8 cellular contexts compared by ENCODE assay signal in the genomic region with DNA sequence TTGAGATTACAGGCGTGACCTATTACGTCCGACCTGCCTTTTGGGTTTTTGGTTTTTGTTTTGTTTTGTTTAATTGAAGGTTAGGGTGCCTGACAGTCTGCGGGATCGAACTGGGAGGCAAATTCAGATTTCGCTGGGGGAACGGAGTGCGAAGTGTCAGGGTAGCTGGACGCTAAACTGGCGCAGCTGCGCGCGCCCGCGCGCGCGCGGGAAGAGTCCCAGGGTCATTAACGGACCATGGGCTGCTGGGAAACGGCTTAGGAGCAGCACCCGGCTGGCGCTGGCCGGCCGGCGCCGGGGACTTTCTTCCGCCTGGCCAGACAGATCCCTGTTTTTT. TPM values are rescaled to one million over a fixed set of nuclear protein-coding genes. Genes with fewer than 3 reads are reported as not detected.
A peak's percentile ranks its signal among the peaks of the same experiment; 100 is the strongest.
DNase-seq lines count a peak whose midpoint lies in the region; ATAC-seq and TF ChIP-seq lines count a peak whose summit lies in the region.

No MANE protein-coding gene starts in this region.

- ATAC-seq in IMR-90 (ENCODE audit: low read depth) (peak; percentile 80), Right ventricle myocardium inferior (peak; percentile 92), aorta (ENCODE audit: low FRiP score) (peak; percentile 90)
- peak; percentile 65 for ATAC-seq in activated naive CD8-positive, alpha-beta T cell treated with anti-CD3 and anti-CD28 coated beads, Interleukin-2, amount 50 U/mL, for 24 hours

- peak overlapping the region; percentile 96 for H2AK9ac ChIP-seq in IMR-90 (replicated peaks; ENCODE audit: low read depth, low read length, poor library complexity)

- TF ChIP-seq CTCF in GM13977 (IDR thresholded peaks at IDR 0.05; ENCODE audit: extremely low read depth, insufficient read depth, missing control alignments) = no peak
- TF ChIP-seq CTCF in IMR-90 (conservative IDR thresholded peaks at IDR 0.05; ENCODE audit: low read depth, low read length) = no peak
- TF ChIP-seq CTCF in OCI-LY7 (conservative IDR thresholded peaks at IDR 0.05; ENCODE audit: low read length) = no peak
- no peak for TF ChIP-seq CTCF in osteoblast (IDR thresholded peaks at IDR 0.05; ENCODE audit: extremely low read depth, low read depth, low read length)

- peak overlapping the region; percentile 57; the same call in 1 of the 2 replicates for H2BK20ac ChIP-seq in IMR-90 (ENCODE audit: low read depth, low read length)

- peaks cover 7% of the 10 kb centered on the region; the same call in 1 of the 2 replicates for H3K9me1 ChIP-seq in IMR-90 (ENCODE audit: insufficient read depth, low read length)

- BruUV-seq in IMR-90 (replicated peaks; lab: Mats Ljungman, UMichigan) (no TSS peak), OCI-LY7 (replicated peaks; lab: Mats Ljungman, UMichigan) (no TSS peak)

- no peaks in the 10 kb centered on the region for H3K27me3 Mint-ChIP-seq in activated naive CD8-positive, alpha-beta T cell treated with anti-CD3 and anti-CD28 coated beads, Interleukin-2, amount 50 U/mL, for 24 hours

- no peak for TF ChIP-seq POLR2A in IMR-90 (IDR thresholded peaks at IDR 0.05; ENCODE audit: low read depth, low read length)

- H2BK120ac ChIP-seq in IMR-90 (ENCODE audit: low read depth, low read length) = peak overlapping the region; percentile 92

- H4K20me1 ChIP-seq in IMR-90 (ENCODE audit: insufficient read depth, low read length) = peaks cover 45% of the 10 kb centered on the region
- H4K20me1 ChIP-seq in OCI-LY7 (ENCODE audit: insufficient read depth, low read length) = peaks cover 34% of the 10 kb centered on the region
- H4K20me1 ChIP-seq in osteoblast (ENCODE audit: insufficient read depth, low read length) = peaks cover 44% of the 10 kb centered on the region

- H2AFZ ChIP-seq in ACC112 (ENCODE audit: low read length, unreplicated experiment) (peak overlapping the region; percentile 84), IMR-90 (replicated peaks; ENCODE audit: low read length, poor library complexity) (peak overlapping the region; percentile 98), OCI-LY7 (ENCODE audit: low read length) (peak overlapping the region; percentile 16; the same call in 1 of the 2 replicates), osteoblast (ENCODE audit: low read length) (peak overlapping the region; percentile 97)

- peak overlapping the region; percentile 95 for H3K4me3 Mint-ChIP-seq in activated naive CD8-positive, alpha-beta T cell treated with anti-CD3 and anti-CD28 coated beads, Interleukin-2, amount 50 U/mL, for 24 hours

- H3K4ac ChIP-seq in IMR-90 (ENCODE audit: low read depth, low read length) = peak overlapping the region; percentile 97

- H3K9me3 Mint-ChIP-seq in activated naive CD8-positive, alpha-beta T cell treated with anti-CD3 and anti-CD28 coated beads, Interleukin-2, amount 50 U/mL, for 24 hours = no peaks in the 10 kb centered on the region

- peak overlapping the region; percentile 98 for H3K14ac ChIP-seq in IMR-90 (replicated peaks; ENCODE audit: low read depth, low read length)

- peak overlapping the region; percentile 97 for H3K4me3 ChIP-seq in ACC112 (ENCODE audit: low read depth, low read length)
- H3K4me3 ChIP-seq in IMR-90 (ENCODE audit: insufficient read depth, low read depth, low read length) = peak overlapping the region; percentile 93
- peak overlapping the region; percentile 99 for H3K4me3 ChIP-seq in OCI-LY7 (ENCODE audit: low read depth, low read length, poor library complexity, severe bottlenecking)
- peak overlapping the region; percentile 91 for H3K4me3 ChIP-seq in osteoblast (ENCODE audit: insufficient read depth, low read length)
- H3K4me3 ChIP-seq in aorta (ENCODE audit: low read length in 2 of 2) = peak overlapping the region; percentile 54 to 91

- H3K4me2 ChIP-seq in IMR-90 (ENCODE audit: low read depth, low read length) (peak overlapping the region; percentile 79), OCI-LY7 (ENCODE audit: low read length) (peak overlapping the region; percentile 96), osteoblast (ENCODE audit: insufficient read depth, low read length) (peak overlapping the region; percentile 99)

- no peaks in the 10 kb centered on the region for H3K9me2 ChIP-seq in OCI-LY7 (ENCODE audit: insufficient read depth, low read length)

- H3K18ac ChIP-seq in IMR-90 (ENCODE audit: low read depth, low read length) = peak overlapping the region; percentile 93

- H2AK5ac ChIP-seq in IMR-90 (ENCODE audit: low read depth, low read length) = peak overlapping the region; percentile 78; the same call in 1 of the 2 replicates

- H3K9ac ChIP-seq in IMR-90 (ENCODE audit: low read depth, low read length) = peak overlapping the region; percentile 98

- POLR2A ChIA-PET in IMR-90 (lab: Charles Lee; ENCODE audit: unreplicated experiment) (no interaction called here), OCI-LY7 (lab: Charles Lee) (interaction anchor here (1.4 kb wide), 1 partner anchor 97 kb away, joined by 4 read pairs; no protein-coding TSS in a partner anchor)

- peak overlapping the region; percentile 99 for H3K27ac Mint-ChIP-seq in activated naive CD8-positive, alpha-beta T cell treated with anti-CD3 and anti-CD28 coated beads, Interleukin-2, amount 50 U/mL, for 24 hours

- H3K4me1 ChIP-seq in ACC112 (ENCODE audit: control insufficient read depth, insufficient read depth, low read length, unreplicated experiment) (peaks cover 21% of the 10 kb centered on the region), IMR-90 (ENCODE audit: control insufficient read depth, insufficient read depth, low read length) (peaks cover 13% of the 10 kb centered on the region), OCI-LY7 (ENCODE audit: insufficient read depth, low read length, poor library complexity, severe bottlenecking) (peaks cover 56% of the 10 kb centered on the region), osteoblast (ENCODE audit: insufficient read depth, low read length) (peaks cover 43% of the 10 kb centered on the region), aorta (ENCODE audit: control insufficient read depth in 1 of 2, insufficient read depth in 2 of 2, low read length in 2 of 2) (peaks cover 2 to 3% of the 10 kb centered on the region in 2 donors)

- peak overlapping the region; percentile 92 to 99 for H4K8ac ChIP-seq in IMR-90 (ENCODE audit: low read depth in 2 of 2, low read length in 2 of 2)

- H3K79me1 ChIP-seq in IMR-90 (ENCODE audit: low read depth in 1 of 2, low read length in 2 of 2) = peaks cover 27 to 55% of the 10 kb centered on the region in 2 experiments; a peak in 3 of 4 replicates

- no peak for TF ChIP-seq RAD21 in IMR-90 (IDR thresholded peaks at IDR 0.05; ENCODE audit: low read length)

- H2BK15ac ChIP-seq in IMR-90 (ENCODE audit: low read depth, low read length) = peak overlapping the region; percentile 36; the same call in 1 of the 3 replicates

- peak overlapping the region; percentile 99 for H3K56ac ChIP-seq in IMR-90 (ENCODE audit: extremely low read depth, insufficient read depth, low read length)

- WGBS in IMR-90 (ENCODE audit: extremely low coverage in 2 of 2, insufficient read length in 1 of 2), 2 experiments = 2% methylated on average over 25 of the region's 28 CpGs; no CpG with 5 or more reads in 1 of the 2 experiments
- 0 to 1% methylated on average over 28 of the region's 28 CpGs for WGBS in aorta, 2 donors

- H3K36me3 Mint-ChIP-seq in activated naive CD8-positive, alpha-beta T cell treated with anti-CD3 and anti-CD28 coated beads, Interleukin-2, amount 50 U/mL, for 24 hours (ENCODE audit: low read depth) = peaks cover 57% of the 10 kb centered on the region

- H3K9me3 ChIP-seq in IMR-90 (ENCODE audit: control insufficient read depth, insufficient read depth, low read length) = no peaks in the 10 kb centered on the region
- H3K9me3 ChIP-seq in OCI-LY7 (ENCODE audit: low read length) = no peaks in the 10 kb centered on the region
- H3K9me3 ChIP-seq in osteoblast (ENCODE audit: low read depth, low read length) = no peaks in the 10 kb centered on the region
- no peaks in the 10 kb centered on the region for H3K9me3 ChIP-seq in aorta (ENCODE audit: control insufficient read depth, low read length)

- H3K23ac ChIP-seq in IMR-90 (ENCODE audit: low read depth, low read length) = peak overlapping the region; percentile 84

- H3K27me3 ChIP-seq in ACC112 (ENCODE audit: insufficient read depth, low read length) (no peaks in the 10 kb centered on the region), IMR-90 (ENCODE audit: control insufficient read depth, insufficient read depth, low read length) (no peaks in the 10 kb centered on the region), osteoblast (ENCODE audit: insufficient read depth, low read length) (no peaks in the 10 kb centered on the region), aorta (ENCODE audit: control insufficient read depth in 1 of 2, insufficient read depth in 2 of 2, low read length in 1 of 2) (no peaks in the 10 kb centered on the region)

- peak overlapping the region; percentile 71 for H4K5ac ChIP-seq in IMR-90 (ENCODE audit: low read depth, low read length)

- dilution Hi-C loops in IMR-90 (cut with HindIII; ENCODE audit: low sequenced_read_pairs, unreplicated experiment) = no loop called here

- peaks cover 59% of the 10 kb centered on the region for H3K4me1 Mint-ChIP-seq in activated naive CD8-positive, alpha-beta T cell treated with anti-CD3 and anti-CD28 coated beads, Interleukin-2, amount 50 U/mL, for 24 hours

- DNase-seq in GM13977 (ENCODE audit: low spot score) (peak; percentile 87), IMR-90 (peak; percentile 84), OCI-LY7 (ENCODE audit: low spot score) (peak; percentile 91), Right ventricle myocardium inferior (ENCODE audit: missing footprints) (peak; percentile 94), osteoblast (ENCODE audit: insufficient read length, low spot score, missing footprints) (peak; percentile 97), aorta (peak; percentile 92 to 95)
- peak; percentile 79 for DNase-seq in activated naive CD8-positive, alpha-beta T cell treated with anti-CD3 and anti-CD28 coated beads, Interleukin-2, amount 50 U/mL, for 24 hours

- in situ Hi-C loops in GM13977 (cut with MboI; ENCODE audit: low pct_unique_long_range_greater_than_20kb, low sequenced_read_pairs, unreplicated experiment) (loop anchor here (5.0 kb wide), 1 partner anchor 152 kb away; a partner anchor contains a TSS), IMR-90 (cut with MboI; ENCODE audit: low sequenced_read_pairs) (loop anchor here (10.0 kb wide), 2 partner anchors 150 to 290 kb away; a partner anchor contains a TSS)

- H3K79me2 ChIP-seq in ACC112 (ENCODE audit: control insufficient read depth, insufficient read depth, low read length, unreplicated experiment) (peaks cover 57% of the 10 kb centered on the region), OCI-LY7 (ENCODE audit: insufficient read depth, low read depth, low read length) (peaks cover 93% of the 10 kb centered on the region), osteoblast (ENCODE audit: insufficient read depth, low read length) (peaks cover 61% of the 10 kb centered on the region)

- H4K91ac ChIP-seq in IMR-90 (ENCODE audit: insufficient read depth, low read depth, low read length) = peak overlapping the region; percentile 90

- peaks cover 30% of the 10 kb centered on the region for H3K36me3 ChIP-seq in ACC112 (ENCODE audit: insufficient read depth, low read length)
- H3K36me3 ChIP-seq in IMR-90 (ENCODE audit: control insufficient read depth, insufficient read depth, low read length) = peaks cover 28% of the 10 kb centered on the region
- H3K36me3 ChIP-seq in OCI-LY7 (ENCODE audit: insufficient read depth, low read length) = peaks cover 46% of the 10 kb centered on the region
- H3K36me3 ChIP-seq in osteoblast (ENCODE audit: insufficient read depth, low read length) = peaks cover 33% of the 10 kb centered on the region
- peaks cover 0 to 6% of the 10 kb centered on the region in 2 donors for H3K36me3 ChIP-seq in aorta (ENCODE audit: control insufficient read depth in 1 of 2, insufficient read depth in 2 of 2, low read length in 1 of 2)

- CTCF ChIA-PET in IMR-90 (lab: Yijun Ruan, JAX) (no interaction called here), OCI-LY7 (lab: Charles Lee; ENCODE audit: unreplicated experiment) (no interaction called here)

- peak overlapping the region; percentile 97 for H2BK5ac ChIP-seq in IMR-90 (ENCODE audit: low read depth, low read length, poor library complexity, severe bottlenecking)

- intact Hi-C loops in IMR-90 (cut with micrococcal nuclease) = loop anchor here (1.0 to 5.0 kb wide), 4 partner anchors 28 to 172 kb away; a partner anchor contains a TSS
- intact Hi-C loops in OCI-LY7 (cut with micrococcal nuclease; ENCODE audit: unreplicated experiment) = loop anchor here (1.0 to 10.0 kb wide), 5 partner anchors 29 to 340 kb away; a partner anchor contains a TSS
- intact Hi-C loops in Right ventricle myocardium inferior (cut with DNase I) = loop anchor here (5.0 to 10.0 kb wide), 3 partner anchors 152 to 290 kb away; a partner anchor contains a TSS
- intact Hi-C loops in aorta (cut with DNase I) = loop anchor here (2.0 to 10.0 kb wide), 4 partner anchors 28 to 150 kb away; a partner anchor contains a TSS

- peak overlapping the region; percentile 96 for H3K27ac ChIP-seq in ACC112 (ENCODE audit: low read depth, low read length)
- H3K27ac ChIP-seq in IMR-90 (ENCODE audit: insufficient read depth, low read length) = peak overlapping the region; percentile 94
- H3K27ac ChIP-seq in OCI-LY7 (ENCODE audit: low read depth, low read length, poor library complexity, severe bottlenecking) = peak overlapping the region; percentile 95
- H3K27ac ChIP-seq in osteoblast (ENCODE audit: low read depth, low read length) = peak overlapping the region; percentile 100
- peak overlapping the region in 1 of 2 donors; percentile 70 for H3K27ac ChIP-seq in aorta (ENCODE audit: low read depth in 1 of 2, low read length in 2 of 2)

RNA-seq across cellular contexts. Expression of a gene that starts 6.8 kb away (rescaled TPM):
- total RNA-seq in IMR-90 (2012; rRNA removed) (93.6 and 118 TPM in 2 replicates), OCI-LY7 (2022) (40.1 and 60.9 TPM in 2 replicates), Right ventricle myocardium inferior (215 TPM), osteoblast (45.7 and 59.7 TPM in 2 replicates), aorta (100 to 1,000 TPM; 155 to 332 TPM)
- polyA plus RNA-seq in IMR-90 (2012; rRNA removed) (59.4 and 61.1 TPM in 2 replicates), aorta (10 to 100 TPM; 23.2 to 61.1 TPM)
- 37.3 and 63.5 TPM in 2 replicates for polyA plus RNA-seq in IMR-90 (2012; cell fraction: cytosol; rRNA removed)
- polyA plus RNA-seq in IMR-90 (2012; cell fraction: nucleus; rRNA removed; ENCODE audit: low replicate concordance) = 23.4 and 49.3 TPM in 2 replicates
- 160 and 177 TPM in 2 replicates for total RNA-seq in OCI-LY7 (2014; rRNA removed; shearing (Covaris generic))

RNA-seq across cellular contexts. Expression of a gene that starts 19.0 kb away (rescaled TPM):
- total RNA-seq in IMR-90 (2012; rRNA removed) (94.6 and 102 TPM in 2 replicates), OCI-LY7 (2022) (0.81 and 2.2 TPM in 2 replicates), Right ventricle myocardium inferior (298 TPM), osteoblast (33.3 and 36.9 TPM in 2 replicates), aorta (100 to 1,000 TPM; 194 to 454 TPM)
- polyA plus RNA-seq in IMR-90 (2012; rRNA removed) (93.1 and 95.3 TPM in 2 replicates), aorta (10 to 100 TPM; 55.1 to 98.7 TPM)
- 64.7 and 107 TPM in 2 replicates for polyA plus RNA-seq in IMR-90 (2012; cell fraction: cytosol; rRNA removed)
- 39.6 and 77.5 TPM in 2 replicates for polyA plus RNA-seq in IMR-90 (2012; cell fraction: nucleus; rRNA removed; ENCODE audit: low replicate concordance)
- 0.22 and 0.41 TPM in 2 replicates for total RNA-seq in OCI-LY7 (2014; rRNA removed; shearing (Covaris generic))

RNA-seq across cellular contexts. Expression of a gene that starts 19.3 kb away (rescaled TPM):
- total RNA-seq in IMR-90 (2012; rRNA removed) (1.3 and 1.4 TPM in 2 replicates), OCI-LY7 (2022) (0.15 and 0.49 TPM in 2 replicates), Right ventricle myocardium inferior (1.6 TPM), osteoblast (0.29 and 0.72 TPM in 2 replicates), aorta (1 to 10 TPM; 1.9 TPM)
- polyA plus RNA-seq in IMR-90 (2012; rRNA removed) (0.97 and 1.0 TPM in 2 replicates), aorta (1 to 10 TPM; 1.3 to 2.1 TPM)
- polyA plus RNA-seq in IMR-90 (2012; cell fraction: cytosol; rRNA removed) = 0.45 and 0.54 TPM in 2 replicates
- 0.27 and 0.68 TPM in 2 replicates for polyA plus RNA-seq in IMR-90 (2012; cell fraction: nucleus; rRNA removed; ENCODE audit: low replicate concordance)
- total RNA-seq in OCI-LY7 (2014; rRNA removed; shearing (Covaris generic)) = 0.19 TPM in 1 of 2 replicates, not detected in the other

RNA-seq across cellular contexts. Expression of a gene that starts 27.6 kb away (rescaled TPM):
- total RNA-seq in IMR-90 (2012; rRNA removed) (48.0 and 56.3 TPM in 2 replicates), OCI-LY7 (2022) (78.0 and 82.6 TPM in 2 replicates), Right ventricle myocardium inferior (24.6 TPM), osteoblast (18.3 and 22.4 TPM in 2 replicates), aorta (10 to 100 TPM; 32.4 to 33.4 TPM)
- polyA plus RNA-seq in IMR-90 (2012; rRNA removed) (55.0 and 61.0 TPM in 2 replicates), aorta (10 to 100 TPM; 41.7 to 42.2 TPM)
- polyA plus RNA-seq in IMR-90 (2012; cell fraction: cytosol; rRNA removed) = 54.6 and 56.8 TPM in 2 replicates
- 13.0 and 15.1 TPM in 2 replicates for polyA plus RNA-seq in IMR-90 (2012; cell fraction: nucleus; rRNA removed; ENCODE audit: low replicate concordance)
- total RNA-seq in OCI-LY7 (2014; rRNA removed; shearing (Covaris generic)) = 65.2 and 78.4 TPM in 2 replicates

RNA-seq across cellular contexts. Expression of a gene that starts 28.3 kb away (rescaled TPM):
- total RNA-seq in IMR-90 (2012; rRNA removed) (23.6 and 28.5 TPM in 2 replicates), OCI-LY7 (2022) (10.6 and 13.4 TPM in 2 replicates), Right ventricle myocardium inferior (25.6 TPM), osteoblast (114 and 117 TPM in 2 replicates), aorta (10 to 100 TPM; 23.9 to 24.6 TPM)
- polyA plus RNA-seq in IMR-90 (2012; rRNA removed) (36.2 and 37.3 TPM in 2 replicates), aorta (10 to 100 TPM; 20.3 to 23.7 TPM)
- 32.0 and 40.9 TPM in 2 replicates for polyA plus RNA-seq in IMR-90 (2012; cell fraction: cytosol; rRNA removed)
- 19.7 and 24.8 TPM in 2 replicates for polyA plus RNA-seq in IMR-90 (2012; cell fraction: nucleus; rRNA removed; ENCODE audit: low replicate concordance)
- 5.5 and 7.0 TPM in 2 replicates for total RNA-seq in OCI-LY7 (2014; rRNA removed; shearing (Covaris generic))

Comparison
In these comparisons a context has a peak if more than half of its experiments do, and no peak if none do; other contexts are left out.
1. H2AFZ ChIP-seq: peak in every context shown above with its lines; median percentile 98 in IMR-90; 97 in osteoblast; 84 in ACC112; 16 in OCI-LY7.
2. RNA of a gene that starts 19.0 kb away (total RNA-seq): 194 to 454 TPM in aorta, 298 TPM in Right ventricle myocardium inferior (single experiment), 94.6 to 102 TPM in IMR-90 and 33.3 to 36.9 TPM in osteoblast; 0.22 to 2.2 TPM in OCI-LY7; every median in the first group is over 10 times any median in the second.
3. Peak in every context shown above with its lines, with median percentiles within 50 percentile points of each other: H3K4me3 ChIP-seq, DNase-seq, ATAC-seq and H3K4me2 ChIP-seq.